8 cellular contexts compared by ENCODE assay signal in genomic region chr16:84819644-84820304, GRCh38. TPM values are rescaled to one million over a fixed set of nuclear protein-coding genes. Genes with fewer than 3 reads are reported as not detected.
DNase-seq lines count a peak whose midpoint lies in the region; ATAC-seq, FAIRE-seq and TF ChIP-seq lines count a peak whose summit lies in the region.

A gene with protein sequence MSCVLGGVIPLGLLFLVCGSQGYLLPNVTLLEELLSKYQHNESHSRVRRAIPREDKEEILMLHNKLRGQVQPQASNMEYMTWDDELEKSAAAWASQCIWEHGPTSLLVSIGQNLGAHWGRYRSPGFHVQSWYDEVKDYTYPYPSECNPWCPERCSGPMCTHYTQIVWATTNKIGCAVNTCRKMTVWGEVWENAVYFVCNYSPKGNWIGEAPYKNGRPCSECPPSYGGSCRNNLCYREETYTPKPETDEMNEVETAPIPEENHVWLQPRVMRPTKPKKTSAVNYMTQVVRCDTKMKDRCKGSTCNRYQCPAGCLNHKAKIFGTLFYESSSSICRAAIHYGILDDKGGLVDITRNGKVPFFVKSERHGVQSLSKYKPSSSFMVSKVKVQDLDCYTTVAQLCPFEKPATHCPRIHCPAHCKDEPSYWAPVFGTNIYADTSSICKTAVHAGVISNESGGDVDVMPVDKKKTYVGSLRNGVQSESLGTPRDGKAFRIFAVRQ (plus strand): TSS chr16:84819985. CDS start chr16:84838496, 18,511 bp downstream.

- H4K20me1 ChIP-seq in endothelial cell of umbilical vein (replicated peaks; ENCODE audit: control insufficient read depth, extremely low read depth, insufficient read depth, low read length): no peaks in the 10 kb centered on the region

- FAIRE-seq in HTR-8/SVneo (lab: Jason Lieb, UNC): peak; percentile 96
- peak; percentile 80 for FAIRE-seq in endothelial cell of umbilical vein (lab: Jason Lieb, UNC)

- BruUV-seq in endothelial cell of umbilical vein (replicated peaks; lab: Mats Ljungman, UMichigan): no TSS peak

- dilution Hi-C loops in endothelial cell of umbilical vein (cut with MboI; ENCODE audit: extremely low pct_ligation_motif_present, low sequenced_read_pairs): no loop called here

- no peak for TF ChIP-seq POLR2A in endothelial cell of umbilical vein (IDR thresholded peaks at IDR 0.05; ENCODE audit: low read depth, low read length)

- POLR2A ChIA-PET in endothelial cell of umbilical vein (lab: Charles Lee): interaction anchor here (1.0 to 1.1 kb wide), 2 partner anchors 31 to 65 kb away, joined by 3 to 4 read pairs; no protein-coding TSS in a partner anchor

- DNase-seq in COLO668 (lab: John Stamatoyannopoulos, UW; ENCODE audit: unreplicated experiment) (peak; percentile 91), HTR-8/SVneo (ENCODE audit: insufficient read length, low spot score) (peak; percentile 96), NOMO-1 treated with dmso at 0.1 percent for 144 hours (lab: John Stamatoyannopoulos, UW; ENCODE audit: unreplicated experiment) (peak; percentile 77), activated T-cell treated with anti-CD3 and anti-CD28 coated beads for 24 hours (ENCODE audit: low read depth) (peak; percentile 82), endothelial cell of umbilical vein (ENCODE audit: low read depth, low spot score) (peak; percentile 86)
- DNase-seq in stimulated activated CD8-positive, alpha-beta memory T cell treated with anti-CD3 and anti-CD28 coated beads, Interleukin-12 subunit alpha, Interleukin-12 subunit beta, amount 100 ng/mL, for 1 hour (ENCODE audit: low read depth): peak; percentile 64

- WGBS in mesodermal cell (ENCODE audit: insufficient coverage in 2 of 2), 2 experiments: 4 to 5% methylated on average over 35 to 49 of the region's 53 CpGs

- no peaks in the 10 kb centered on the region for H3K79me2 ChIP-seq in endothelial cell of umbilical vein (ENCODE audit: control insufficient read depth, insufficient read depth, low read length)

- TF ChIP-seq CTCF in endothelial cell of umbilical vein (IDR thresholded peaks at IDR 0.05; ENCODE audit: extremely low read depth in 1 of 2, insufficient read depth in 1 of 2, low read depth in 1 of 2, low read length in 2 of 2): no peak

- H3K27me3 ChIP-seq in endothelial cell of umbilical vein (ENCODE audit: control insufficient read depth in 2 of 2, insufficient read depth in 2 of 2, low read length in 2 of 2): peaks cover 6 to 11% of the 10 kb centered on the region in 2 experiments

- peaks cover 4% of the 10 kb centered on the region for H3K4me1 ChIP-seq in endothelial cell of umbilical vein (ENCODE audit: control insufficient read depth, extremely low read depth, insufficient read depth, low read length)
- H3K4me1 ChIP-seq in mesodermal cell (ENCODE audit: control insufficient read depth, insufficient read depth, low read length, poor library complexity, severe bottlenecking): peaks cover 5% of the 10 kb centered on the region

- peak within 1 kb of the TSS; percentile 66 for H2AFZ ChIP-seq in endothelial cell of umbilical vein (ENCODE audit: low read depth, low read length)

- CTCF ChIA-PET in endothelial cell of umbilical vein (lab: Charles Lee): interaction anchor here (0.7 to 3.6 kb wide), 6 partner anchors 9 to 151 kb away, joined by 3 to 11 read pairs (median 4); no protein-coding TSS in a partner anchor

- H3K9me1 ChIP-seq in endothelial cell of umbilical vein (replicated peaks; ENCODE audit: control insufficient read depth, extremely low read depth, insufficient read depth, low read length): no peaks in the 10 kb centered on the region

- H3K36me3 ChIP-seq in endothelial cell of umbilical vein (ENCODE audit: control insufficient read depth in 2 of 2, extremely low read depth in 1 of 2, insufficient read depth in 2 of 2, low read length in 2 of 2) (no peaks in the 10 kb centered on the region), mesodermal cell (ENCODE audit: control insufficient read depth, insufficient read depth, low read length) (no peaks in the 10 kb centered on the region)

- H3K9me3 ChIP-seq in endothelial cell of umbilical vein (replicated peaks; ENCODE audit: control insufficient read depth, insufficient read depth, low read length) (no peaks in the 10 kb centered on the region), mesodermal cell (ENCODE audit: control insufficient read depth, low read length) (no peaks in the 10 kb centered on the region)

- intact Hi-C loops in endothelial cell of umbilical vein (cut with micrococcal nuclease): loop anchor here (1.0 kb wide), 2 partner anchors 13 to 68 kb away; no protein-coding TSS in a partner anchor

- H3K27ac ChIP-seq in endothelial cell of umbilical vein (ENCODE audit: insufficient read depth, low read depth, low read length) (no peak within 1 kb of the TSS), mesodermal cell (ENCODE audit: low read depth, low read length, severe bottlenecking) (no peak within 1 kb of the TSS)

- H3K4me2 ChIP-seq in endothelial cell of umbilical vein (ENCODE audit: insufficient read depth, low read length): peak within 1 kb of the TSS; percentile 69

- no peak for ATAC-seq in HG03280 (IDR thresholded peaks at IDR 0.05; ENCODE audit: unreplicated experiment)

- no peak within 1 kb of the TSS for H3K9ac ChIP-seq in endothelial cell of umbilical vein (replicated peaks; ENCODE audit: extremely low read depth, insufficient read depth, low read length)

- H3K4me3 ChIP-seq in endothelial cell of umbilical vein (replicated peaks in 1 of 3; ENCODE audit: insufficient read depth in 1 of 3, low read depth in 1 of 3, low read length in 3 of 3): peak within 1 kb of the TSS in 2 of 3 experiments; percentile 24 to 37
- peak within 1 kb of the TSS; percentile 35 for H3K4me3 ChIP-seq in mesodermal cell (ENCODE audit: extremely low read depth, insufficient read depth, low read length, poor library complexity, severe bottlenecking)

TF ChIP-seq in endothelial cell of umbilical vein, 7 proteins besides CTCF, POLR2A, EP300 and RAD21:
- TF ChIP-seq JUN (IDR thresholded peaks at IDR 0.05; ENCODE audit: borderline replicate concordance, insufficient read depth, insufficient read length, low read depth) (no peak), POLR2AphosphoS5 (IDR thresholded peaks at IDR 0.05; ENCODE audit: insufficient read depth, low read depth, low read length) (peak; percentile 33), GATA2 (IDR thresholded peaks at IDR 0.05; ENCODE audit: insufficient read depth, insufficient read length, low read depth, low read length) (no peak)

RNA-seq across cellular contexts. Expression of the gene that starts here (rescaled TPM):
- total RNA-seq in endothelial cell of umbilical vein: 0.73 TPM in 1 of 2 replicates, not detected in the other
- 0.06 and 0.14 TPM in 2 replicates for polyA plus RNA-seq in endothelial cell of umbilical vein
- 0.04 and 0.06 TPM in 2 replicates for polyA plus RNA-seq in endothelial cell of umbilical vein (2011; cell fraction: cytosol; rRNA removed)
- 0.14 TPM in 1 of 2 replicates, not detected in the other for polyA plus RNA-seq in endothelial cell of umbilical vein (2011; cell fraction: nucleus; rRNA removed)
- polyA plus RNA-seq in endothelial cell of umbilical vein (2012): 0.31 and 0.40 TPM in 2 replicates
- polyA minus RNA-seq in endothelial cell of umbilical vein: 0.38 and 0.58 TPM in 2 replicates
- 11.9 TPM for polyA minus RNA-seq in endothelial cell of umbilical vein (2011; cell fraction: cytosol; rRNA and poly(A)+ RNA removed)
- polyA minus RNA-seq in endothelial cell of umbilical vein (2011; cell fraction: nucleus; rRNA and poly(A)+ RNA removed): not detected in 2 replicates
- 4.2 TPM for polyA plus RNA-seq in mesodermal cell (2013, experiment 1 of 2)
- 6.3 TPM for polyA plus RNA-seq in mesodermal cell (2013, experiment 2 of 2)
